In the genomic region with DNA sequence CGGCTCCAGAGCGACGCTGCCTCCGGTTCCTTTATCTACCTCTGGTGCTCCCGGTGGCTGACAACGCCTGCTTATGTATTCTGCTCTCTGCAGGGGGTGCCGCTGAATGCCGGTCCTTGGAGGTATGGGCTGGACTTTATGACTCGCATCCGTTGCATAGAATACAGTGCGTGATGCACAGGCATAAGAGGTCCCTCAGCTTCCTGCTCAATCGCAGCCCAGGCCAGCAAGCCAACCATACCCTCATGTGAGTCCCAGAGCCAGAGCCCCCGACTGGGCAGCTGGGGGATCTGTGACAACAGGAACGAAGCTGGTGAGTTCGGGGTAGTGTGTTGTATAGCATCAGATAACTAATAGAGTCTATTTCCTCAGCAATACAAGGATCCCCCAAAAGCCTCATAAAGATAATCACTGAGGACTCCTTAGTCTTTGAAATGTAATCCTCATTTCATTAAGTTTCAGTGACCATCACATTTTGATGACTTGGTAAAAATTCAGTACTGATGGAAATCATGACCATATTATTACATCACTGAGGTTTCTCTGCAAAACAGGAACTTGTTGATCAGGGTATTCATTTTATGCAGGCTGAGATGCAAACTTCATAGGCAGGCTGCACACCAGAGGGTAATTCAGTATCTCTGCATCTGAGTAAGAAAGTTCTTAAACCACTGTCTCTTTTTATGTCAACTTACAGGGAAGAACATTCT, we compare ENCODE assay signal across 32 cellular contexts.
DNase-seq lines count a peak whose midpoint lies in the region; ATAC-seq, FAIRE-seq and TF ChIP-seq lines count a peak whose summit lies in the region.
"Had no signal": no experiment of that assay in that cellular context is flagged by ENCODE, and none has a peak within 500 bp of the region (broad histone marks: within the 10 kb centered on the region; RNA-seq: fewer than 3 reads in every experiment).

No MANE protein-coding gene starts in this region.

- no peak for TF ChIP-seq EP300 in A549 (IDR thresholded peaks at IDR 0.05)

- ATAC-seq in A549 (no peak), RWPE2 (ENCODE audit: low read depth) (no peak)
- no peak for ATAC-seq in activated CD4-positive, alpha-beta T cell treated with anti-CD3 and anti-CD28 coated beads for 36 hours
- ATAC-seq: foreskin keratinocyte, GM23338, heart right ventricle, left cardiac atrium had no signal

- H3K27me3 ChIP-seq in RWPE2 (ENCODE audit: insufficient read depth, poor library complexity, severe bottlenecking) (no peaks in the 10 kb centered on the region), neuronal stem cell (ENCODE audit: control insufficient read depth in 3 of 3, insufficient read depth in 3 of 3, low read depth in 1 of 3, low read length in 3 of 3) (no peaks in the 10 kb centered on the region)
- H3K27me3 ChIP-seq: BE2C, foreskin keratinocyte, MG63, transverse colon had no signal

- no peak for DNase-seq in A549 (ENCODE audit: low read depth in 1 of 2, low spot score in 1 of 2)
- peak; percentile 18 for DNase-seq in Jurkat, Clone E6-1 (ENCODE audit: low read depth, low spot score)
- peak; percentile 17 for DNase-seq in RWPE2 (ENCODE audit: low spot score)
- peak; percentile 41 for DNase-seq in neural crest cell (ENCODE audit: low read depth, low spot score)
- DNase-seq in KG1 (lab: John Stamatoyannopoulos, UW): no peak
- no peak for DNase-seq in neuronal stem cell (ENCODE audit: low spot score)
- no peak for DNase-seq in activated CD4-positive, alpha-beta T cell treated with anti-CD3 and anti-CD28 coated beads, Interleukin-2, amount 50 U/mL, for 48 hours
- DNase-seq in activated CD4-positive, alpha-beta T cell treated with anti-CD3 and anti-CD28 coated beads for 36 hours: no peak
- DNase-seq: activated CD4-positive, alpha-beta memory T cell treated with anti-CD3 and anti-CD28 coated beads, Interleukin-2, amount 10 ng/mL, durations not matched to agents 7 days and 5 days; activated CD8-positive, alpha-beta memory T cell treated with anti-CD3 and anti-CD28 coated beads, Interleukin-2, amount 50 U/mL, for 48 hours; anterior cingulate cortex; BE2C; cortex of kidney; DMS153; foreskin keratinocyte; heart right ventricle; KBM-7; left cardiac atrium; mammary epithelial cell; MG63; NCI-H1694; NCI-H2171; NCI-H69; SK-N-SH; small intestine; transverse colon had no signal

- no peak overlapping the region for H3K4me3 Mint-ChIP-seq in neural crest cell
- no peak overlapping the region for H3K4me3 Mint-ChIP-seq in activated CD4-positive, alpha-beta T cell treated with anti-CD3 and anti-CD28 coated beads for 36 hours
- H3K4me3 Mint-ChIP-seq: activated CD4-positive, alpha-beta memory T cell treated with anti-CD3 and anti-CD28 coated beads, Interleukin-2, amount 10 ng/mL, durations not matched to agents 7 days and 5 days; activated naive CD8-positive, alpha-beta T cell; GM23338; T-helper 1 cell treated with Interleukin-12 subunit alpha and Interleukin-12 subunit beta and Interleukin-4 antibody, amounts not matched to agents 30 μg/mL and 1 μg/mL, for 36 hours had no signal

- TF ChIP-seq POLR2A in A549 (IDR thresholded peaks at IDR 0.05; ENCODE audit: low read length): no peak

- H3K4me2 ChIP-seq in A549 (no peak overlapping the region), neuronal stem cell (ENCODE audit: insufficient read depth, low read length, poor library complexity, severe bottlenecking) (no peak overlapping the region)
- H3K4me2 ChIP-seq: GM23338, SK-N-SH had no signal

- H3K4me3 ChIP-seq in A549 (no peak overlapping the region), RWPE2 (ENCODE audit: severe bottlenecking) (no peak overlapping the region), neuronal stem cell (ENCODE audit: low read length in 2 of 2) (no peak overlapping the region)
- no peak overlapping the region for H3K4me3 ChIP-seq in Jurkat, Clone E6-1 (ENCODE audit: low read length)
- H3K4me3 ChIP-seq: esophagus muscularis mucosa, GM23338, heart right ventricle, MG63, transverse colon had no signal

- peaks cover 3% of the 10 kb centered on the region for H3K36me3 Mint-ChIP-seq in neural crest cell (ENCODE audit: low read depth)
- H3K36me3 Mint-ChIP-seq in activated CD4-positive, alpha-beta T cell treated with anti-CD3 and anti-CD28 coated beads for 36 hours (ENCODE audit: low read depth): peaks cover 5% of the 10 kb centered on the region

- TF ChIP-seq RAD21 in A549 (conservative IDR thresholded peaks at IDR 0.05 in 1 of 2, IDR thresholded peaks at IDR 0.05 in 1 of 2): no peak

- no peak overlapping the region for H3K23ac ChIP-seq in neuronal stem cell (ENCODE audit: low read depth, low read length, poor library complexity)

- POLR2A ChIA-PET in A549 (lab: Yijun Ruan, JAX): no interaction called here
- POLR2A ChIA-PET in activated CD4-positive, alpha-beta T cell treated with anti-CD3 and anti-CD28 coated beads for 36 hours (lab: Charles Lee): no interaction called here

- no peak overlapping the region for H2AFZ ChIP-seq in neuronal stem cell (ENCODE audit: low read length)
- H2AFZ ChIP-seq: GM23338 had no signal

- no peak overlapping the region for H3K18ac ChIP-seq in neuronal stem cell (ENCODE audit: low read length)

- H3K9ac ChIP-seq in neuronal stem cell (ENCODE audit: low read depth, low read length, poor library complexity): no peak overlapping the region
- H3K9ac ChIP-seq: SK-N-SH had no signal

- no peak overlapping the region for H2BK12ac ChIP-seq in neuronal stem cell (ENCODE audit: low read length)

- no peaks in the 10 kb centered on the region; the same call in 2 of the 3 replicates for H3K9me3 ChIP-seq in A549
- peaks cover 3% of the 10 kb centered on the region for H3K9me3 ChIP-seq in RWPE2 (ENCODE audit: severe bottlenecking)
- H3K9me3 ChIP-seq in neuronal stem cell (replicated peaks in 1 of 2; ENCODE audit: control insufficient read depth in 2 of 2, insufficient read depth in 1 of 2, low read depth in 1 of 2, low read length in 2 of 2): peaks cover 0 to 3% of the 10 kb centered on the region in 2 donors
- H3K9me3 ChIP-seq: BE2C, MG63, SK-N-SH had no signal

- H3K27ac ChIP-seq in A549 (no peak overlapping the region), RWPE2 (ENCODE audit: poor library complexity, severe bottlenecking) (no peak overlapping the region), neuronal stem cell (replicated peaks; ENCODE audit: low read length) (no peak overlapping the region)
- H3K27ac ChIP-seq: esophagus muscularis mucosa, foreskin keratinocyte, heart right ventricle, RWPE1, transverse colon had no signal

- H3K27ac Mint-ChIP-seq in neural crest cell (ENCODE audit: unreplicated experiment): no peak overlapping the region
- H3K27ac Mint-ChIP-seq in activated CD4-positive, alpha-beta T cell treated with anti-CD3 and anti-CD28 coated beads for 36 hours: no peak overlapping the region
- H3K27ac Mint-ChIP-seq: activated CD4-positive, alpha-beta memory T cell treated with anti-CD3 and anti-CD28 coated beads, Interleukin-2, amount 10 ng/mL, durations not matched to agents 7 days and 5 days; activated naive CD8-positive, alpha-beta T cell; GM23338; T-helper 1 cell treated with Interleukin-12 subunit alpha and Interleukin-12 subunit beta and Interleukin-4 antibody, amounts not matched to agents 30 μg/mL and 1 μg/mL, for 36 hours had no signal

- no peak overlapping the region for H2BK120ac ChIP-seq in neuronal stem cell (ENCODE audit: low read depth, low read length)

- no peak overlapping the region for H2BK15ac ChIP-seq in neuronal stem cell (ENCODE audit: low read length)

- CTCF ChIA-PET in A549 (lab: Yijun Ruan, JAX): no interaction called here
- CTCF ChIA-PET in activated CD4-positive, alpha-beta T cell treated with anti-CD3 and anti-CD28 coated beads for 36 hours (lab: Charles Lee): no interaction called here

- H3K4me1 Mint-ChIP-seq in neural crest cell: peaks cover 4% of the 10 kb centered on the region
- no peaks in the 10 kb centered on the region for H3K4me1 Mint-ChIP-seq in activated CD4-positive, alpha-beta T cell treated with anti-CD3 and anti-CD28 coated beads for 36 hours
- H3K4me1 Mint-ChIP-seq: activated CD4-positive, alpha-beta memory T cell treated with anti-CD3 and anti-CD28 coated beads, Interleukin-2, amount 10 ng/mL, durations not matched to agents 7 days and 5 days; GM23338 had no signal

- peaks cover 4% of the 10 kb centered on the region for H3K27me3 Mint-ChIP-seq in neural crest cell (ENCODE audit: low read depth)
- no peaks in the 10 kb centered on the region for H3K27me3 Mint-ChIP-seq in activated CD4-positive, alpha-beta T cell treated with anti-CD3 and anti-CD28 coated beads for 36 hours
- H3K27me3 Mint-ChIP-seq: activated CD4-positive, alpha-beta memory T cell treated with anti-CD3 and anti-CD28 coated beads, Interleukin-2, amount 10 ng/mL, durations not matched to agents 7 days and 5 days had no signal

- intact Hi-C loops in activated CD4-positive, alpha-beta T cell treated with anti-CD3 and anti-CD28 coated beads for 36 hours (cut with DNase I, micrococcal nuclease): no loop called here

- H3K36me3 ChIP-seq in RWPE2 (ENCODE audit: low read depth): no peaks in the 10 kb centered on the region
- H3K36me3 ChIP-seq in neuronal stem cell (replicated peaks in 1 of 2; ENCODE audit: control insufficient read depth in 2 of 2, insufficient read depth in 2 of 2, low read length in 2 of 2): no peaks in the 10 kb centered on the region
- H3K36me3 ChIP-seq: BE2C, esophagus muscularis mucosa, heart right ventricle, MG63, transverse colon had no signal

- no peak for TF ChIP-seq CTCF in A549 (IDR thresholded peaks at IDR 0.05)
- TF ChIP-seq CTCF in RWPE2 (IDR thresholded peaks at IDR 0.05; ENCODE audit: poor library complexity, severe bottlenecking): no peak
- peak; percentile 58 for TF ChIP-seq CTCF in neural crest cell (conservative IDR thresholded peaks at IDR 0.05)

- H4K91ac ChIP-seq in neuronal stem cell (ENCODE audit: low read depth, low read length, poor library complexity): no peak overlapping the region

- no peak overlapping the region for H4K8ac ChIP-seq in neuronal stem cell (ENCODE audit: low read depth, low read length)

- no peaks in the 10 kb centered on the region for H3K79me1 ChIP-seq in neuronal stem cell (ENCODE audit: low read depth, low read length)

- 50% methylated on average over 9 of the region's 15 CpGs for WGBS in A549 (ENCODE audit: missing lambda C conversion rate)
- WGBS in neuronal stem cell (ENCODE audit: extremely low coverage in 2 of 2, insufficient read length in 2 of 2, insufficient replicate concordance in 1 of 2), 2 donors: no CpG with 5 or more reads among the region's 15 CpGs

- no peak overlapping the region for H3K4ac ChIP-seq in neuronal stem cell (ENCODE audit: low read length)

- no peak overlapping the region for H2AK5ac ChIP-seq in neuronal stem cell (ENCODE audit: low read depth, low read length)

- H3K14ac ChIP-seq in neuronal stem cell (ENCODE audit: low read length): no peak overlapping the region

- H3K9me3 Mint-ChIP-seq in neural crest cell: no peaks in the 10 kb centered on the region
- H3K9me3 Mint-ChIP-seq in activated CD4-positive, alpha-beta T cell treated with anti-CD3 and anti-CD28 coated beads for 36 hours (ENCODE audit: low read depth): peaks cover 5% of the 10 kb centered on the region

- H3K4me1 ChIP-seq in A549: no peaks in the 10 kb centered on the region
- H3K4me1 ChIP-seq in RWPE2 (ENCODE audit: insufficient read depth, poor library complexity, severe bottlenecking): no peaks in the 10 kb centered on the region
- H3K4me1 ChIP-seq in neuronal stem cell (ENCODE audit: control insufficient read depth in 2 of 2, insufficient read depth in 1 of 2, low read depth in 1 of 2, low read length in 2 of 2): peaks cover 0 to 1% of the 10 kb centered on the region in 2 donors
- H3K4me1 ChIP-seq: BE2C, esophagus muscularis mucosa, foreskin keratinocyte, heart right ventricle, transverse colon had no signal

- H2BK5ac ChIP-seq in neuronal stem cell (ENCODE audit: low read length): no peak overlapping the region

- no peak for FAIRE-seq in A549 (lab: Jason Lieb, UNC)
- FAIRE-seq: small intestine, TTC549 had no signal

Comparison
In these comparisons a context has a peak if more than half of its experiments do, and no peak if none do; other contexts are left out.
1. DNase-seq: peak in Jurkat, Clone E6-1 (single experiment), RWPE2 (single experiment) and neural crest cell (single experiment); none in A549 (0 of 2), KG1 (single experiment), neuronal stem cell (single experiment), activated CD4-positive, alpha-beta T cell treated with anti-CD3 and anti-CD28 coated beads, Interleukin-2, amount 50 U/mL, for 48 hours (0 of 2) and activated CD4-positive, alpha-beta T cell treated with anti-CD3 and anti-CD28 coated beads for 36 hours (single experiment).